ENCODE assay signal across 17 cellular contexts in genomic region chr6:154295733-154296132, GRCh38.
"Had no signal": no experiment of that assay in that cellular context is flagged by ENCODE, and none has a peak within 500 bp of the region (broad histone marks: within the 10 kb centered on the region; RNA-seq: fewer than 3 reads in every experiment).

No MANE protein-coding gene starts in this region.

- DNase-seq: cerebellar nuclear complex; dermis blood vessel endothelial cell; esophagus squamous epithelium; foreskin fibroblast; glutamatergic neuron; islet precursor cell; mesendoderm; naive thymus-derived CD4-positive, alpha-beta T cell; posterior cingulate gyrus; small intestine; stimulated activated CD4-positive, alpha-beta T cell treated with anti-CD3 and anti-CD28 coated beads, Interleukin-12 subunit alpha, Interleukin-12 subunit beta, amount 100 ng/mL, for 4 hours had no signal

- H3K36me3 ChIP-seq: esophagus squamous epithelium, gastroesophageal sphincter, tibial nerve had no signal

- H3K27me3 Mint-ChIP-seq: naive thymus-derived CD4-positive, alpha-beta T cell had no signal

- H3K27ac Mint-ChIP-seq: stimulated activated naive CD8-positive, alpha-beta T cell treated with anti-CD3 and anti-CD28 coated beads, Interleukin-15, Interleukin-2, amounts not matched to agents 100 ng/mL and 50 ng/mL, for 24 hours had no signal

- H3K36me3 Mint-ChIP-seq: naive thymus-derived CD4-positive, alpha-beta T cell had no signal

- H3K27ac ChIP-seq: esophagus squamous epithelium, gastroesophageal sphincter had no signal

- ATAC-seq: gastroesophageal sphincter; left lobe of liver; naive thymus-derived CD4-positive, alpha-beta T cell had no signal

- H3K4me3 ChIP-seq: esophagus squamous epithelium, gastroesophageal sphincter, lung, tibial nerve had no signal

- H3K9me3 ChIP-seq: esophagus squamous epithelium, gastroesophageal sphincter, tibial nerve had no signal

- H3K27me3 ChIP-seq: esophagus squamous epithelium, gastroesophageal sphincter, tibial nerve had no signal

- FAIRE-seq: colon, small intestine had no signal

- H3K4me3 Mint-ChIP-seq: naive thymus-derived CD4-positive, alpha-beta T cell; stimulated activated naive CD8-positive, alpha-beta T cell treated with anti-CD3 and anti-CD28 coated beads, Interleukin-15, Interleukin-2, amounts not matched to agents 100 ng/mL and 50 ng/mL, for 24 hours had no signal

- H3K4me1 Mint-ChIP-seq: naive thymus-derived CD4-positive, alpha-beta T cell had no signal

- H3K9me3 Mint-ChIP-seq: naive thymus-derived CD4-positive, alpha-beta T cell; stimulated activated naive CD8-positive, alpha-beta T cell treated with anti-CD3 and anti-CD28 coated beads, Interleukin-15, Interleukin-2, amounts not matched to agents 100 ng/mL and 50 ng/mL, for 24 hours had no signal
